ENCODE assay signal across 35 cellular contexts in genomic region chr20:42556575-42556974, GRCh38.
"Had no signal": no experiment of that assay in that cellular context is flagged by ENCODE, and none has a peak within 500 bp of the region (broad histone marks: within the 10 kb centered on the region; RNA-seq: fewer than 3 reads in every experiment).

No MANE protein-coding gene starts in this region.

- H3K4me3 ChIP-seq: MG63 had no signal

- H3K27me3 ChIP-seq: MG63 had no signal

- H3K9me3 ChIP-seq: MG63 had no signal

- DNase-seq: Karpas-422, Kasumi-1, MG63, MM.1S, MV-4-11, NCI-H1048, NCI-H1092, NCI-H1092 treated with DMSO at 0.1 percent for 48 hours, NCI-H1105, NCI-H1105 treated with DMSO at 0.1 percent for 48 hours, NCI-H1417, NCI-H1417 treated with DMSO at 0.1 percent for 48 hours, NCI-H1436, NCI-H1436 treated with DMSO at 0.1 percent for 48 hours, NCI-H146, NCI-H1694, NCI-H1694 treated with DMSO at 0.1 percent for 48 hours, NCI-H187, NCI-H187 treated with DMSO at 0.1 percent for 48 hours, NCI-H1930, NCI-H2029, NCI-H2029 treated with DMSO at 0.1 percent for 48 hours, NCI-H2081, NCI-H2081 treated with DMSO at 0.1 percent for 48 hours, NCI-H2107, NCI-H2171, NCI-H2171 treated with DMSO at 0.1 percent for 48 hours, NCI-H2227 treated with DMSO at 0.1 percent for 48 hours, NCI-H226, NCI-H345, NCI-H446, NCI-H446 treated with DMSO at 0.1 percent for 48 hours, NCI-H510A, NCI-H510A treated with DMSO at 0.1 percent for 48 hours, NCI-H524 had no signal

- H3K36me3 ChIP-seq: MG63 had no signal
